Comparison of ENCODE assay signal across 8 cellular contexts in the genomic region with DNA sequence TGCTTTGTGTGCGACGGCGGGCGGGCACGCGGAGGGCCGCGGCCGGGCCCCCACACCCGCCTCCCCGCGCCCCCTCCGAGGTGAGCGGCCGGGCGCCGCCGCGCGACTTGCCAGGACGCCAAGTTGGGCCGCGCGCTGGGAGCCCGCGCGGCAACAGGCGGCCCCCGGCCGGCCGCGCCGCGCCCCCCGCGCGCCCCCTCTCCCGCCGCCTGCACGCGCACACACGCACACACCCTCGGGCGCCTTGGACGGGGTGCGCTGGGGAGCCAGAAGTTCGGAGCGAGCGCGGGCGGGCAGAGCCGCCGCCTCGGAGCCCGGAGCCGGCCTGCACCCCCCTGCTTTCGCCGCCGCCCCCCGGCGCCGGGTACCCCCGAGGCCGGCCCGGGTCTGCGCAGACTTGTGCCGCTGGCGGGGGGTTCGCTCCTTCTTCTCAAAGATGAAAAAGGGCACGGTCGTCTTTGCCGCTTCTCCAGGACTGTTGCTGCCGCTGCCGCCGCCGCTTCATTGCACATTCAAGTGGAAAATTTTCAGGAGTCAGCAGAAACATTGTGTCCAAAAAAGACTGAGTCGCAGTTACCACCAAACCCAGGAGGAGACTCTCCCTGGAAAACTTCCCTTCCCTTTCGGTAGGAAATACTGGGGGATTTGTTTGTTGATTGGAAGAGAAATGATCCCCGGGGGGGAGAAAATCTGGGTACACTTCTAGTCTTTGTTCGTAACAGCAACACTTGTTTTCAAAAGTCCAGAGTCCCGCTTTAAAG. TPM values are rescaled to one million over a fixed set of nuclear protein-coding genes. Genes with fewer than 3 reads are reported as not detected.
A peak's percentile ranks its signal among the peaks of the same experiment; 100 is the strongest.
DNase-seq lines count a peak whose midpoint lies in the region; ATAC-seq, FAIRE-seq and TF ChIP-seq lines count a peak whose summit lies in the region.

No MANE protein-coding gene starts in this region.

- POLR2A ChIA-PET in activated CD4-positive, alpha-beta memory T cell treated with anti-CD3 and anti-CD28 coated beads for 36 hours (lab: Charles Lee) = no interaction called here

- no peaks in the 10 kb centered on the region for H3K9me3 Mint-ChIP-seq in activated CD4-positive, alpha-beta memory T cell treated with anti-CD3 and anti-CD28 coated beads for 36 hours
- H3K9me3 Mint-ChIP-seq in neural progenitor cell = no peaks in the 10 kb centered on the region

- peak overlapping the region; percentile 83 for H3K4me3 ChIP-seq in neural progenitor cell

- intact Hi-C loops in activated CD4-positive, alpha-beta memory T cell treated with anti-CD3 and anti-CD28 coated beads for 36 hours (cut with micrococcal nuclease) = loop anchor here (5.0 to 10.0 kb wide), 4 partner anchors 212 to 992 kb away; a partner anchor contains a TSS

- peak; percentile 69 for DNase-seq in D341Med (ENCODE audit: low spot score)
- DNase-seq in activated CD4-positive, alpha-beta memory T cell treated with anti-CD3 and anti-CD28 coated beads for 36 hours = peak; percentile 11
- DNase-seq in frontal cortex (ENCODE audit: low spot score in 2 of 2) = peak; percentile 37 to 61
- DNase-seq in neural progenitor cell (ENCODE audit: low spot score) = peak; percentile 63
- DNase-seq in activated effector memory CD4-positive, alpha-beta T cell treated with anti-CD3 and anti-CD28 coated beads, Interleukin-2, amount 50 U/mL, for 16 hours = no peak

- no peak for TF ChIP-seq CTCF in neural progenitor cell (IDR thresholded peaks at IDR 0.05)

- peaks cover 9% of the 10 kb centered on the region for H3K4me1 Mint-ChIP-seq in activated CD4-positive, alpha-beta memory T cell treated with anti-CD3 and anti-CD28 coated beads for 36 hours (ENCODE audit: low read depth)
- peaks cover 40% of the 10 kb centered on the region for H3K4me1 Mint-ChIP-seq in neural progenitor cell

- peak overlapping the region; percentile 95 for H3K9ac ChIP-seq in neural progenitor cell

- peak overlapping the region; percentile 60 for H3K4me3 Mint-ChIP-seq in activated CD4-positive, alpha-beta memory T cell treated with anti-CD3 and anti-CD28 coated beads for 36 hours
- H3K4me3 Mint-ChIP-seq in neural progenitor cell = peak overlapping the region; percentile 99

- no peak overlapping the region for H2AFZ ChIP-seq in neural progenitor cell (replicated peaks)

- peak overlapping the region; percentile 99 for H3K27ac ChIP-seq in neural progenitor cell

- FAIRE-seq in frontal cortex (lab: Jason Lieb, UNC) = no peak

- peaks cover 52% of the 10 kb centered on the region for H3K79me2 ChIP-seq in neural progenitor cell (ENCODE audit: low read depth)

- peak overlapping the region; percentile 84 for H3K4me2 ChIP-seq in neural progenitor cell

- H3K27me3 ChIP-seq in neural progenitor cell = peaks cover 9% of the 10 kb centered on the region

- H3K27ac Mint-ChIP-seq in activated CD4-positive, alpha-beta memory T cell treated with anti-CD3 and anti-CD28 coated beads for 36 hours = no peak overlapping the region
- H3K27ac Mint-ChIP-seq in neural progenitor cell = peak overlapping the region; percentile 99

- peak; percentile 7 for ATAC-seq in HG03521 (IDR thresholded peaks at IDR 0.05; ENCODE audit: unreplicated experiment)
- ATAC-seq in HG03439 (IDR thresholded peaks at IDR 0.05; ENCODE audit: unreplicated experiment) = no peak
- ATAC-seq in HG02973 (IDR thresholded peaks at IDR 0.05; ENCODE audit: unreplicated experiment) = no peak

- H3K36me3 ChIP-seq in neural progenitor cell = no peaks in the 10 kb centered on the region

- H3K9me3 ChIP-seq in neural progenitor cell (ENCODE audit: low read depth) = no peaks in the 10 kb centered on the region

- H4K20me1 ChIP-seq in neural progenitor cell (ENCODE audit: low read depth) = peaks cover 51% of the 10 kb centered on the region

- H3F3A ChIP-seq in neural progenitor cell (ENCODE audit: low read depth) = peaks cover 21% of the 10 kb centered on the region

- peaks cover 39% of the 10 kb centered on the region for H3K4me1 ChIP-seq in neural progenitor cell

- peaks cover 60% of the 10 kb centered on the region for H3K27me3 Mint-ChIP-seq in activated CD4-positive, alpha-beta memory T cell treated with anti-CD3 and anti-CD28 coated beads for 36 hours
- H3K27me3 Mint-ChIP-seq in neural progenitor cell (ENCODE audit: insufficient read depth, low read depth) = peaks cover 2% of the 10 kb centered on the region

- no peaks in the 10 kb centered on the region for H3K36me3 Mint-ChIP-seq in activated CD4-positive, alpha-beta memory T cell treated with anti-CD3 and anti-CD28 coated beads for 36 hours
- H3K36me3 Mint-ChIP-seq in neural progenitor cell = peaks cover 3% of the 10 kb centered on the region

- CTCF ChIA-PET in activated CD4-positive, alpha-beta memory T cell treated with anti-CD3 and anti-CD28 coated beads for 36 hours (lab: Charles Lee) = no interaction called here

RNA-seq across cellular contexts. Expression of a gene that starts 0.9 kb away (rescaled TPM):
- total RNA-seq in activated CD4-positive, alpha-beta memory T cell treated with anti-CD3 and anti-CD28 coated beads for 36 hours = 1 to 10 TPM; 1.0 to 1.5 TPM
- total RNA-seq in frontal cortex = 12.2 TPM
- total RNA-seq in neural progenitor cell (ENCODE audit: low replicate concordance) = 93.8 and 98.3 TPM in 2 replicates
